8 cellular contexts compared by ENCODE assay signal in genomic region chr6:37499433-37500293, GRCh38. TPM values are rescaled to one million over a fixed set of nuclear protein-coding genes. Genes with fewer than 3 reads are reported as not detected.
DNase-seq lines count a peak whose midpoint lies in the region; ATAC-seq and TF ChIP-seq lines count a peak whose summit lies in the region.

Gene CCDC167 (minus strand): TSS chr6:37499893. CDS start chr6:37499863, 30 bp downstream.

- peak within 1 kb of the TSS; percentile 63 for H3K4me3 ChIP-seq in HFF-Myc (replicated peaks; ENCODE audit: low read depth, low read length)
- peak within 1 kb of the TSS; percentile 44 for H3K4me3 ChIP-seq in SJSA1
- H3K4me3 ChIP-seq in neuron (ENCODE audit: low read length) = peak within 1 kb of the TSS; percentile 78

- DNase-seq in GM03348 (ENCODE audit: low spot score) (peak; percentile 99), HFF-Myc (ENCODE audit: extremely low read depth, low read depth) (peak; percentile 97), MV-4-11 (lab: John Stamatoyannopoulos, UW) (peak; percentile 93), SJSA1 (ENCODE audit: low read depth in 1 of 2, low spot score in 2 of 2) (peak; percentile 99), foreskin keratinocyte (peak; percentile 88 to 96), stromal cell of bone marrow (ENCODE audit: low read depth) (peak; percentile 94)
- DNase-seq in activated gamma-delta T cell treated with anti-CD3 and anti-CD28 coated beads, Interleukin-2, amount 50 U/mL, for 16 hours (ENCODE audit: low read depth) = peak; percentile 94

- H3K9me3 ChIP-seq in SJSA1 (replicated peaks) = no peaks in the 10 kb centered on the region
- no peaks in the 10 kb centered on the region for H3K9me3 ChIP-seq in neuron (ENCODE audit: low read length)

- H3K4me1 ChIP-seq in SJSA1 (replicated peaks) (peaks cover 7% of the 10 kb centered on the region), foreskin keratinocyte (no peaks in the 10 kb centered on the region), neuron (ENCODE audit: insufficient read depth, low read length) (peaks cover 6% of the 10 kb centered on the region)

- H3K36me3 ChIP-seq in SJSA1 (no peaks in the 10 kb centered on the region), neuron (ENCODE audit: insufficient read depth, low read length) (no peaks in the 10 kb centered on the region)

- peak; percentile 95 for ATAC-seq in foreskin keratinocyte

- TF ChIP-seq CTCF in HFF-Myc (IDR thresholded peaks at IDR 0.05; ENCODE audit: low read depth, low read length, missing control alignments) (no peak), foreskin keratinocyte (conservative IDR thresholded peaks at IDR 0.05) (no peak)

- H3K27ac ChIP-seq in SJSA1 = peak within 1 kb of the TSS; percentile 65
- peak within 1 kb of the TSS; percentile 58 for H3K27ac ChIP-seq in foreskin keratinocyte

- H2AFZ ChIP-seq in neuron (ENCODE audit: low read depth, low read length) = peak within 1 kb of the TSS; percentile 74

- no peaks in the 10 kb centered on the region for H3K27me3 ChIP-seq in SJSA1 (replicated peaks)
- no peaks in the 10 kb centered on the region for H3K27me3 ChIP-seq in foreskin keratinocyte
- no peaks in the 10 kb centered on the region for H3K27me3 ChIP-seq in neuron (ENCODE audit: insufficient read depth, low read length)

RNA-seq across cellular contexts. Expression of gene CCDC167, which starts in this region (rescaled TPM):
- 107 and 146 TPM in 2 replicates for total RNA-seq in SJSA1 (2014; rRNA removed; shearing (Covaris generic))
- 24.8 and 27.4 TPM in 2 replicates for total RNA-seq in foreskin keratinocyte
- polyA plus RNA-seq in foreskin keratinocyte = 45.7 and 48.9 TPM in 2 replicates

Comparison
In these comparisons a context has a peak if more than half of its experiments do, and no peak if none do; other contexts are left out.
1. Peak in every context shown above with its lines: DNase-seq, ATAC-seq, H3K4me3 ChIP-seq and H3K27ac ChIP-seq.